ENCODE assay signal across 18 cellular contexts in the genomic region with DNA sequence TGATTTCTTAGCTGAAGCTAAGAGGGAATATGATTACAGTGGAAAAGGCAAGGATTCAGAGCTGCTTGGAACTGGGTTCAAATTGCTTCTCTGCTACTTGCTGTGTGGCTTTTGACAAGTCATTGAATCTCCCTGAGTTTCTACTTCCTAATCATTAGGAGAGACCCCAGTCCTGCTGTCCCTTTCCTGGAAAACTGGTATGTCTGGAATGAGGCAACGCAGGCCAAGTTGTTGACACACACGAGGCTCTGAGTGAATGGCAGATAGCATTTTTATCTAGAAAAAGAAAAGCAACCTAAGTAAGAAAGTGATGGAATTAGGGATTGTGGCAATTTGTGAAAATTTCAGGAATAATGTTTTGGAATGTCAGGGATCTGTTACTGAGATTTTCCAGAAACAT.
DNase-seq lines count a peak whose midpoint lies in the region; ATAC-seq, FAIRE-seq and TF ChIP-seq lines count a peak whose summit lies in the region.
"Had no signal": no experiment of that assay in that cellular context is flagged by ENCODE, and none has a peak within 500 bp of the region (broad histone marks: within the 10 kb centered on the region; RNA-seq: fewer than 3 reads in every experiment).

No MANE protein-coding gene starts in this region.

- no TSS peak for BruUV-seq in K562 (replicated peaks; lab: Mats Ljungman, UMichigan)

- no peaks in the 10 kb centered on the region for H4K20me1 ChIP-seq in GM23338 (replicated peaks; ENCODE audit: insufficient read depth)
- H4K20me1 ChIP-seq in K562 (replicated peaks; ENCODE audit: control insufficient read depth, insufficient read depth, low read length): no peaks in the 10 kb centered on the region
- no peaks in the 10 kb centered on the region for H4K20me1 ChIP-seq in MM.1S (ENCODE audit: insufficient read depth, low read length)
- H4K20me1 ChIP-seq: BLaER1 had no signal

- H3F3A ChIP-seq in GM23338 (replicated peaks; ENCODE audit: low read depth): no peaks in the 10 kb centered on the region
- no peaks in the 10 kb centered on the region for H3F3A ChIP-seq in MM.1S (ENCODE audit: insufficient read depth, low read length)

- no peak overlapping the region for H3K4me3 ChIP-seq in GM23338
- H3K4me3 ChIP-seq in K562: no peak overlapping the region
- H3K4me3 ChIP-seq in mesodermal cell (ENCODE audit: extremely low read depth, insufficient read depth, low read length, poor library complexity, severe bottlenecking): no peak overlapping the region
- no peak overlapping the region for H3K4me3 ChIP-seq in MM.1S (ENCODE audit: low read length)
- H3K4me3 ChIP-seq: BLaER1, GM23248, HAP-1 had no signal

- H3K9me1 ChIP-seq in K562 (ENCODE audit: control insufficient read depth, insufficient read depth, low read length): no peaks in the 10 kb centered on the region

- H3K9ac ChIP-seq in K562 (ENCODE audit: insufficient read depth in 1 of 2, low read depth in 2 of 2, low read length in 2 of 2) (no peak overlapping the region), MM.1S (ENCODE audit: low read length) (no peak overlapping the region)
- H3K9ac ChIP-seq: BLaER1, GM23248 had no signal

- peaks cover 2% of the 10 kb centered on the region for H3K27me3 Mint-ChIP-seq in GM23338 (ENCODE audit: insufficient read depth, low read depth, poor library complexity)

- intact Hi-C loops in K562 (cut with micrococcal nuclease): no loop called here

- H3K4me3 Mint-ChIP-seq in GM23338: no peak overlapping the region
- H3K4me3 Mint-ChIP-seq: CD8-positive, alpha-beta memory T cell had no signal

- H2AFZ ChIP-seq in GM23338 (peak overlapping the region; percentile 64; the same call in 1 of the 2 replicates), K562 (ENCODE audit: low read depth, low read length) (peak overlapping the region; percentile 15), MM.1S (ENCODE audit: low read length) (no peak overlapping the region)
- H2AFZ ChIP-seq: GM23248 had no signal

- peaks cover 18% of the 10 kb centered on the region; the same call in 2 of the 3 replicates for H3K4me1 Mint-ChIP-seq in GM23338

- H3K9me2 ChIP-seq in GM23338 (ENCODE audit: insufficient read depth): no peaks in the 10 kb centered on the region
- no peaks in the 10 kb centered on the region for H3K9me2 ChIP-seq in MM.1S (replicated peaks; ENCODE audit: insufficient read depth, low read length)

- DNase-seq in ELF-1 (ENCODE audit: low read depth, low spot score) (peak; percentile 37), GM23338 (ENCODE audit: low spot score) (peak; percentile 29), K562 (ENCODE audit: extremely low read depth in 1 of 4, low spot score in 3 of 4) (no peak), MM.1S (no peak), ecto neural progenitor cell (ENCODE audit: low spot score) (no peak), NCI-H187 (lab: John Stamatoyannopoulos, UW) (no peak)
- DNase-seq: 8988T; AML-193; CD8-positive, alpha-beta memory T cell; DMS53; GM23248; KBM-7 had no signal

- H3K9me3 ChIP-seq in K562 (replicated peaks; ENCODE audit: control insufficient read depth, insufficient read depth, low read depth, low read length) (no peaks in the 10 kb centered on the region), mesodermal cell (ENCODE audit: control insufficient read depth, low read length) (peaks cover 4% of the 10 kb centered on the region), MM.1S (replicated peaks; ENCODE audit: insufficient read depth, low read length) (no peaks in the 10 kb centered on the region)
- H3K9me3 ChIP-seq: Caco-2, HAP-1 had no signal

- H3K4me1 ChIP-seq in GM23338 (ENCODE audit: insufficient read depth) (no peaks in the 10 kb centered on the region), K562 (replicated peaks in 1 of 2; ENCODE audit: control insufficient read depth in 2 of 2, insufficient read depth in 2 of 2, low read length in 2 of 2) (peaks cover 9 to 60% of the 10 kb centered on the region in 2 experiments), mesodermal cell (ENCODE audit: control insufficient read depth, insufficient read depth, low read length, poor library complexity, severe bottlenecking) (peaks cover 13% of the 10 kb centered on the region), MM.1S (ENCODE audit: low read length) (no peaks in the 10 kb centered on the region)
- H3K4me1 ChIP-seq: HAP-1 had no signal

- H3K36me3 Mint-ChIP-seq in GM23338 (ENCODE audit: low read depth): no peaks in the 10 kb centered on the region
- H3K36me3 Mint-ChIP-seq: CD8-positive, alpha-beta memory T cell had no signal

- H3K27me3 ChIP-seq in GM23338 (ENCODE audit: insufficient read depth) (no peaks in the 10 kb centered on the region), K562 (ENCODE audit: control insufficient read depth in 2 of 2, insufficient read depth in 2 of 2, low read length in 2 of 2) (no peaks in the 10 kb centered on the region), MM.1S (replicated peaks; ENCODE audit: insufficient read depth, low read length) (no peaks in the 10 kb centered on the region)
- H3K27me3 ChIP-seq: BLaER1 had no signal

- no peaks in the 10 kb centered on the region for H3K36me3 ChIP-seq in GM23338 (ENCODE audit: insufficient read depth)
- no peaks in the 10 kb centered on the region for H3K36me3 ChIP-seq in K562 (ENCODE audit: control insufficient read depth, insufficient read depth, low read length)
- H3K36me3 ChIP-seq in mesodermal cell (ENCODE audit: control insufficient read depth, insufficient read depth, low read length): no peaks in the 10 kb centered on the region
- H3K36me3 ChIP-seq in MM.1S (replicated peaks; ENCODE audit: insufficient read depth, low read length): no peaks in the 10 kb centered on the region
- H3K36me3 ChIP-seq: BLaER1, HAP-1 had no signal

- H3K27ac ChIP-seq in GM23338 (ENCODE audit: low read depth) (no peak overlapping the region), K562 (ENCODE audit: extremely low read depth, low read depth, low read length) (no peak overlapping the region), mesodermal cell (ENCODE audit: low read depth, low read length, severe bottlenecking) (peak overlapping the region; percentile 2), MM.1S (ENCODE audit: low read length) (no peak overlapping the region)
- H3K27ac ChIP-seq: BLaER1, GM23248, HL-60 had no signal

- ATAC-seq in GM23338: no peak; the same call in 2 of the 3 replicates
- no peak for ATAC-seq in K562
- ATAC-seq in HG03095 (IDR thresholded peaks at IDR 0.05; ENCODE audit: unreplicated experiment): no peak

- TF ChIP-seq POLR2A in K562 (conservative IDR thresholded peaks at IDR 0.05): no peak

- TF ChIP-seq EP300 in K562 (IDR thresholded peaks at IDR 0.05; ENCODE audit: low read length): no peak

- no peaks in the 10 kb centered on the region; the same call in 1 of the 3 replicates for H3K9me3 Mint-ChIP-seq in GM23338
- H3K9me3 Mint-ChIP-seq: CD8-positive, alpha-beta memory T cell had no signal

- 18% methylated on average over 2 of the region's 2 CpGs for WGBS in K562 (ENCODE audit: insufficient coverage, low coverage, missing lambda C conversion rate)
- WGBS in mesodermal cell (ENCODE audit: insufficient coverage in 2 of 2), 2 experiments: 28 to 33% methylated on average over 2 of the region's 2 CpGs

- in situ Hi-C loops in K562 (cut with MboI): no loop called here

- TF ChIP-seq RAD21 in K562 (CRISPR knock-in tag; conservative IDR thresholded peaks at IDR 0.05 in 1 of 2, IDR thresholded peaks at IDR 0.05 in 1 of 2): no peak

- CTCF ChIA-PET in K562 (lab: Yijun Ruan, JAX; ENCODE audit: low intra/inter-chr PET ratio): no interaction called here

- TF ChIP-seq CTCF in GM23338 (conservative IDR thresholded peaks at IDR 0.05; ENCODE audit: low read depth in 2 of 2): no peak
- TF ChIP-seq CTCF in K562 (IDR thresholded peaks at IDR 0.05 in 2 of 3, conservative IDR thresholded peaks at IDR 0.05 in 1 of 3; ENCODE audit: insufficient read depth in 2 of 3, low read depth in 1 of 3, low read length in 3 of 3): no peak
- no peak for TF ChIP-seq CTCF in MM.1S (IDR thresholded peaks at IDR 0.05; ENCODE audit: low read length)

- H3K27ac Mint-ChIP-seq in GM23338: no peak overlapping the region
- H3K27ac Mint-ChIP-seq: CD8-positive, alpha-beta memory T cell had no signal

- H3K4me2 ChIP-seq in GM23338: no peak overlapping the region
- no peak overlapping the region for H3K4me2 ChIP-seq in K562 (ENCODE audit: insufficient read depth, low read length)
- no peak overlapping the region for H3K4me2 ChIP-seq in MM.1S (ENCODE audit: low read depth, low read length)
- H3K4me2 ChIP-seq: BLaER1 had no signal

- POLR2A ChIA-PET in K562 (lab: Yijun Ruan, JAX): interaction anchor here (1.2 kb wide), 1 partner anchor 111 kb away, joined by 3 read pairs; no protein-coding TSS in a partner anchor

- FAIRE-seq in K562 (lab: Jason Lieb, UNC): no peak

- H3K79me2 ChIP-seq in GM23338 (replicated peaks; ENCODE audit: insufficient read depth) (no peaks in the 10 kb centered on the region), K562 (ENCODE audit: control insufficient read depth, insufficient read depth, low read length) (no peaks in the 10 kb centered on the region), MM.1S (ENCODE audit: low read length) (no peaks in the 10 kb centered on the region)

TF ChIP-seq in GM23338, 12 proteins besides CTCF, POLR2A, EP300 and RAD21 (continues in another document):
- TF ChIP-seq JUNB (IDR thresholded peaks at IDR 0.05; ENCODE audit: unreplicated experiment): no peak
- TF ChIP-seq, protein P1, sequence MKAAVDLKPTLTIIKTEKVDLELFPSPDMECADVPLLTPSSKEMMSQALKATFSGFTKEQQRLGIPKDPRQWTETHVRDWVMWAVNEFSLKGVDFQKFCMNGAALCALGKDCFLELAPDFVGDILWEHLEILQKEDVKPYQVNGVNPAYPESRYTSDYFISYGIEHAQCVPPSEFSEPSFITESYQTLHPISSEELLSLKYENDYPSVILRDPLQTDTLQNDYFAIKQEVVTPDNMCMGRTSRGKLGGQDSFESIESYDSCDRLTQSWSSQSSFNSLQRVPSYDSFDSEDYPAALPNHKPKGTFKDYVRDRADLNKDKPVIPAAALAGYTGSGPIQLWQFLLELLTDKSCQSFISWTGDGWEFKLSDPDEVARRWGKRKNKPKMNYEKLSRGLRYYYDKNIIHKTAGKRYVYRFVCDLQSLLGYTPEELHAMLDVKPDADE (IDR thresholded peaks at IDR 0.05): no peak
- no peak for TF ChIP-seq ZNF114 (CRISPR knock-in tag; IDR thresholded peaks at IDR 0.05)

TF ChIP-seq in K562, 482 proteins besides CTCF, POLR2A, EP300 and RAD21 (continues in another document):
- no peak for TF ChIP-seq MECOM (CRISPR knock-in tag; IDR thresholded peaks at IDR 0.05)
- no peak for TF ChIP-seq ZC3H4 (CRISPR knock-in tag; IDR thresholded peaks at IDR 0.05; ENCODE audit: borderline replicate concordance)
- no peak for TF ChIP-seq HIVEP1 (CRISPR knock-in tag; IDR thresholded peaks at IDR 0.05)
- TF ChIP-seq, protein P2, sequence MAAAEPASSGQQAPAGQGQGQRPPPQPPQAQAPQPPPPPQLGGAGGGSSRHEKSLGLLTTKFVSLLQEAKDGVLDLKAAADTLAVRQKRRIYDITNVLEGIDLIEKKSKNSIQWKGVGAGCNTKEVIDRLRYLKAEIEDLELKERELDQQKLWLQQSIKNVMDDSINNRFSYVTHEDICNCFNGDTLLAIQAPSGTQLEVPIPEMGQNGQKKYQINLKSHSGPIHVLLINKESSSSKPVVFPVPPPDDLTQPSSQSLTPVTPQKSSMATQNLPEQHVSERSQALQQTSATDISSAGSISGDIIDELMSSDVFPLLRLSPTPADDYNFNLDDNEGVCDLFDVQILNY (CRISPR knock-in tag; IDR thresholded peaks at IDR 0.05): no peak
- TF ChIP-seq TCF3 (CRISPR knock-in tag; IDR thresholded peaks at IDR 0.05): no peak

Comparison
In these comparisons a context has a peak if more than half of its experiments do, and no peak if none do; other contexts are left out.
1. DNase-seq: peak in ELF-1 (single experiment) and GM23338 (single experiment); none in K562 (0 of 4), MM.1S (single experiment), ecto neural progenitor cell (single experiment) and NCI-H187 (0 of 2).